ENCODE assay signal across 25 cellular contexts in genomic region chr12:58386136-58386535, GRCh38.
"Had no signal": no experiment of that assay in that cellular context is flagged by ENCODE, and none has a peak within 500 bp of the region (broad histone marks: within the 10 kb centered on the region; RNA-seq: fewer than 3 reads in every experiment).

No MANE protein-coding gene starts in this region.

- H3K27ac Mint-ChIP-seq: activated naive CD4-positive, alpha-beta T cell treated with anti-CD3 and anti-CD28 coated beads, Interleukin-2, amount 10 ng/mL, durations not matched to agents 7 days and 5 days; dendritic cell treated with granulocyte-macrophage colony-stimulating factor and Interleukin-4, amounts not matched to agents 40 ng/mL and 50 ng/mL, for 4 days; naive thymus-derived CD4-positive, alpha-beta T cell; stimulated activated memory B cell treated with anti-CD40 and anti-IgM and Interleukin-4, amounts not matched to agents 10 μg/mL and 1 μg/mL and 100 μg/mL, for 72 hours had no signal

- H3K36me3 ChIP-seq: esophagus squamous epithelium, gastrocnemius medialis, stomach, suprapubic skin, tibial nerve, WERI-Rb-1 had no signal

- H3K4me1 ChIP-seq: body of pancreas, gastrocnemius medialis, stomach, suprapubic skin, tibial nerve had no signal

- H3K27ac ChIP-seq: body of pancreas, esophagus squamous epithelium, gastrocnemius medialis, stomach, suprapubic skin, tibial nerve, WERI-Rb-1 had no signal

- H3K4me3 Mint-ChIP-seq: activated naive CD4-positive, alpha-beta T cell treated with anti-CD3 and anti-CD28 coated beads, Interleukin-2, amount 10 ng/mL, durations not matched to agents 7 days and 5 days; dendritic cell treated with granulocyte-macrophage colony-stimulating factor and Interleukin-4, amounts not matched to agents 40 ng/mL and 50 ng/mL, for 4 days; naive thymus-derived CD4-positive, alpha-beta T cell; neural crest cell; stimulated activated memory B cell treated with anti-CD40 and anti-IgM and Interleukin-4, amounts not matched to agents 10 μg/mL and 1 μg/mL and 100 μg/mL, for 72 hours had no signal

- H3K4me1 Mint-ChIP-seq: activated naive CD4-positive, alpha-beta T cell treated with anti-CD3 and anti-CD28 coated beads, Interleukin-2, amount 10 ng/mL, durations not matched to agents 7 days and 5 days; naive thymus-derived CD4-positive, alpha-beta T cell; neural crest cell; stimulated activated memory B cell treated with anti-CD40 and anti-IgM and Interleukin-4, amounts not matched to agents 10 μg/mL and 1 μg/mL and 100 μg/mL, for 72 hours had no signal

- H3K4me3 ChIP-seq: body of pancreas, esophagus squamous epithelium, gastrocnemius medialis, stomach, suprapubic skin, tibial nerve had no signal

- H3K27me3 Mint-ChIP-seq: activated naive CD4-positive, alpha-beta T cell treated with anti-CD3 and anti-CD28 coated beads, Interleukin-2, amount 10 ng/mL, durations not matched to agents 7 days and 5 days; dendritic cell treated with granulocyte-macrophage colony-stimulating factor and Interleukin-4, amounts not matched to agents 40 ng/mL and 50 ng/mL, for 4 days had no signal

- ATAC-seq: body of pancreas; gastrocnemius medialis; left cardiac atrium; naive thymus-derived CD4-positive, alpha-beta T cell; sciatic nerve; stimulated activated memory B cell treated with anti-CD40 and anti-IgM and Interleukin-4, amounts not matched to agents 10 μg/mL and 1 μg/mL and 100 μg/mL, for 72 hours had no signal

- H3K27me3 ChIP-seq: body of pancreas, esophagus squamous epithelium, gastrocnemius medialis, stomach, suprapubic skin, tibial nerve had no signal

- DNase-seq: activated CD4-positive, alpha-beta T cell treated with anti-CD3 and anti-CD28 coated beads, Interleukin-2, amount 50 U/mL, for 4 hours; activated CD8-positive, alpha-beta memory T cell treated with anti-CD3 and anti-CD28 coated beads for 24 hours; activated CD8-positive, alpha-beta memory T cell treated with anti-CD3 and anti-CD28 coated beads, Interleukin-2, amount 50 U/mL, for 4 hours; activated effector memory CD4-positive, alpha-beta T cell treated with Interleukin-2 at 50 U/mL for 16 hours; activated naive CD4-positive, alpha-beta T cell treated with anti-CD3 and anti-CD28 coated beads, Interleukin-2, amount 10 ng/mL, durations not matched to agents 7 days and 5 days; activated T-cell treated with anti-CD3 and anti-CD28 coated beads, Interleukin-2, amount 50 U/mL, for 48 hours; body of pancreas; effector CD4-positive, alpha-beta T cell; esophagus squamous epithelium; gastrocnemius medialis; hippocampal formation; left cardiac atrium; naive thymus-derived CD4-positive, alpha-beta T cell; posterior cingulate gyrus; small intestine; stimulated activated CD4-positive, alpha-beta T cell treated with anti-CD3 and anti-CD28 coated beads, Interleukin-15, amount 100 ng/mL, for 24 hours; stomach; T-helper 1 cell; WERI-Rb-1 had no signal

- H3K9me3 Mint-ChIP-seq: activated naive CD4-positive, alpha-beta T cell treated with anti-CD3 and anti-CD28 coated beads, Interleukin-2, amount 10 ng/mL, durations not matched to agents 7 days and 5 days; dendritic cell treated with granulocyte-macrophage colony-stimulating factor and Interleukin-4, amounts not matched to agents 40 ng/mL and 50 ng/mL, for 4 days; neural crest cell; stimulated activated memory B cell treated with anti-CD40 and anti-IgM and Interleukin-4, amounts not matched to agents 10 μg/mL and 1 μg/mL and 100 μg/mL, for 72 hours had no signal

- H3K36me3 Mint-ChIP-seq: activated naive CD4-positive, alpha-beta T cell treated with anti-CD3 and anti-CD28 coated beads, Interleukin-2, amount 10 ng/mL, durations not matched to agents 7 days and 5 days; naive thymus-derived CD4-positive, alpha-beta T cell; stimulated activated memory B cell treated with anti-CD40 and anti-IgM and Interleukin-4, amounts not matched to agents 10 μg/mL and 1 μg/mL and 100 μg/mL, for 72 hours had no signal
